In genomic region chr2:51103205-51103604, GRCh38 we compare ENCODE assay signal across 11 cellular contexts.
DNase-seq lines count a peak whose midpoint lies in the region; ATAC-seq and TF ChIP-seq lines count a peak whose summit lies in the region.
"Had no signal": no experiment of that assay in that cellular context is flagged by ENCODE, and none has a peak within 500 bp of the region (broad histone marks: within the 10 kb centered on the region; RNA-seq: fewer than 3 reads in every experiment).

No MANE protein-coding gene starts in this region.

- ATAC-seq in heart right ventricle: peak in 7 of 8 donors; percentile 37 to 91 (median 55)
- no peak for ATAC-seq in GM19397 (IDR thresholded peaks at IDR 0.05; ENCODE audit: unreplicated experiment)

- H3K79me2 ChIP-seq in GM23248 (ENCODE audit: insufficient read depth) (no peaks in the 10 kb centered on the region), osteoblast (ENCODE audit: insufficient read depth, low read length) (no peaks in the 10 kb centered on the region)

- H3F3A ChIP-seq in GM23248 (ENCODE audit: insufficient read depth): no peaks in the 10 kb centered on the region

- DNase-seq in GM23248 (peak; percentile 0), RKO (ENCODE audit: low spot score) (peak; percentile 5), heart right ventricle (peak; percentile 7 to 20), osteoblast (ENCODE audit: insufficient read length, low spot score, missing footprints) (peak; percentile 18), HFFc6 (no peak)
- no peak for DNase-seq in stimulated activated CD4-positive, alpha-beta T cell treated with anti-CD3 and anti-CD28 coated beads, Interleukin-4, amount 100 ng/mL, for 24 hours
- no peak for DNase-seq in activated CD4-positive, alpha-beta T cell treated with anti-CD3 and anti-CD28 coated beads for 48 hours
- DNase-seq: NCI-H345; stimulated activated CD4-positive, alpha-beta T cell treated with anti-CD3 and anti-CD28 coated beads, Interleukin-4, amount 100 ng/mL, for 4 hours; tibial artery had no signal

- H4K20me1 ChIP-seq in GM23248 (ENCODE audit: insufficient read depth): no peaks in the 10 kb centered on the region
- H4K20me1 ChIP-seq in osteoblast (ENCODE audit: insufficient read depth, low read length): no peaks in the 10 kb centered on the region

- TF ChIP-seq CTCF in heart right ventricle (IDR thresholded peaks at IDR 0.05) (no peak), osteoblast (IDR thresholded peaks at IDR 0.05; ENCODE audit: extremely low read depth, low read depth, low read length) (no peak), HFFc6 (IDR thresholded peaks at IDR 0.05) (no peak)

- H3K4me2 ChIP-seq in GM23248 (ENCODE audit: unreplicated experiment) (no peak overlapping the region), osteoblast (ENCODE audit: insufficient read depth, low read length) (peak overlapping the region; percentile 44)

- H3K27ac ChIP-seq in GM23248: no peak overlapping the region
- H3K27ac ChIP-seq in heart right ventricle: no peak overlapping the region
- H3K27ac ChIP-seq in osteoblast (ENCODE audit: low read depth, low read length): no peak overlapping the region
- H3K27ac ChIP-seq: tibial artery had no signal

- intact Hi-C loops in heart right ventricle (cut with DNase I): no loop called here

- H3K4me1 ChIP-seq in GM23248 (ENCODE audit: insufficient read depth) (no peaks in the 10 kb centered on the region), heart right ventricle (no peaks in the 10 kb centered on the region), osteoblast (ENCODE audit: insufficient read depth, low read length) (no peaks in the 10 kb centered on the region)
- H3K4me1 ChIP-seq: tibial artery had no signal

- peaks cover 7% of the 10 kb centered on the region; the same call in 1 of the 2 replicates for H3K36me3 Mint-ChIP-seq in HFFc6 (ENCODE audit: low read depth)

- H3K27ac Mint-ChIP-seq in HFFc6: no peak overlapping the region

- H3K27me3 ChIP-seq in GM23248 (replicated peaks; ENCODE audit: insufficient read depth) (no peaks in the 10 kb centered on the region), heart right ventricle (no peaks in the 10 kb centered on the region), osteoblast (ENCODE audit: insufficient read depth, low read length) (no peaks in the 10 kb centered on the region)
- H3K27me3 ChIP-seq: tibial artery had no signal

- H2AFZ ChIP-seq in GM23248 (no peak overlapping the region), osteoblast (ENCODE audit: low read length) (peak overlapping the region; percentile 48)

- WGBS in GM23248 (ENCODE audit: low coverage in 1 of 2, low lambda C conversion rate in 2 of 2, missing lambda C conversion rate in 2 of 2), 2 experiments: 28 to 35% methylated on average over 6 of the region's 6 CpGs
- 15% methylated on average over 6 of the region's 6 CpGs for WGBS in heart right ventricle, 2 donors

- in situ Hi-C loops in GM23248 (cut with MboI): no loop called here

- no peak overlapping the region for H3K4me3 ChIP-seq in GM23248
- H3K4me3 ChIP-seq in heart right ventricle: no peak overlapping the region
- H3K4me3 ChIP-seq in osteoblast (ENCODE audit: insufficient read depth, low read length): no peak overlapping the region
- H3K4me3 ChIP-seq: tibial artery had no signal

- no peak overlapping the region for H3K9ac ChIP-seq in GM23248

- peaks cover 36% of the 10 kb centered on the region for H3K9me3 Mint-ChIP-seq in HFFc6

- H3K36me3 ChIP-seq in GM23248 (ENCODE audit: low read depth): no peaks in the 10 kb centered on the region
- H3K36me3 ChIP-seq in heart right ventricle: no peaks in the 10 kb centered on the region
- H3K36me3 ChIP-seq in osteoblast (ENCODE audit: insufficient read depth, low read length): no peaks in the 10 kb centered on the region
- H3K36me3 ChIP-seq: tibial artery had no signal

- H3K9me3 ChIP-seq in GM23248 (ENCODE audit: low read depth): no peaks in the 10 kb centered on the region
- H3K9me3 ChIP-seq in heart right ventricle: no peaks in the 10 kb centered on the region
- H3K9me3 ChIP-seq in osteoblast (ENCODE audit: low read depth, low read length): peaks cover 2% of the 10 kb centered on the region
- H3K9me3 ChIP-seq: tibial artery had no signal

- H3K9me2 ChIP-seq in GM23248 (ENCODE audit: insufficient read depth): no peaks in the 10 kb centered on the region

- H3K27me3 Mint-ChIP-seq in HFFc6 (ENCODE audit: insufficient read depth): peaks cover 1% of the 10 kb centered on the region; the same call in 1 of the 2 replicates

- H3K4me3 Mint-ChIP-seq in HFFc6: no peak overlapping the region

- H3K4me1 Mint-ChIP-seq in HFFc6 (ENCODE audit: low read depth): no peaks in the 10 kb centered on the region

Comparison
In these comparisons a context has a peak if more than half of its experiments do, and no peak if none do; other contexts are left out.
1. DNase-seq: peak in GM23248 (single experiment), RKO (single experiment), heart right ventricle (2 of 2) and osteoblast (single experiment); none in HFFc6 (single experiment), stimulated activated CD4-positive, alpha-beta T cell treated with anti-CD3 and anti-CD28 coated beads, Interleukin-4, amount 100 ng/mL, for 24 hours (single experiment) and activated CD4-positive, alpha-beta T cell treated with anti-CD3 and anti-CD28 coated beads for 48 hours (single experiment).